ENCODE assay signal across 1 cellular context in genomic region chr7:64959072-64959747, GRCh38.
TF ChIP-seq lines count a peak whose summit lies in the region.

No MANE protein-coding gene starts in this region.

TF ChIP-seq in GM23338, 12 proteins besides CTCF, POLR2A, EP300 and RAD21 (continued from another document):
- TF ChIP-seq REST (IDR thresholded peaks at IDR 0.05; ENCODE audit: unreplicated experiment) (no peak), EZH2phosphoT487 (IDR thresholded peaks at IDR 0.05; ENCODE audit: unreplicated experiment) (no peak)
TF ChIP-seq in GM23338: peak in this region for 0.
